ENCODE assay signal across 19 cellular contexts in the genomic region with DNA sequence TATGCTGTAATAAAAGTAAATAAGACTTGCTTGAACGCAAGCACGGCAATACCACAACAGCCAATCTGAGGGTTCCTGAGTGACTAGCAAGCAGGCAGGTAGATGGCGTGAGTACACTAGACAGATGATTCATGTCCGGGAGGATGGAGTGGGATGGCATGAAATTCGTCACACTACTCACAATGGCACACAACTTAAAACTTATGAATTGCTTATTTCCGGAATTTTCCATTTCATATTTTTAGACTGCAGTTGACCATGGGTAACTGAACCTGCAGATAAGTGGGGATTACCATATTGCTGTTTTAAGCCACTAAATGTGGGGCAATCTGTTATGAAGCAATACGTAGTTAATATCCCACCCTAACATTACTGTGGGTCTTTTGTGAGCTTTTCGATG.
DNase-seq lines count a peak whose midpoint lies in the region; ATAC-seq, FAIRE-seq and TF ChIP-seq lines count a peak whose summit lies in the region.
"Had no signal": no experiment of that assay in that cellular context is flagged by ENCODE, and none has a peak within 500 bp of the region (broad histone marks: within the 10 kb centered on the region; RNA-seq: fewer than 3 reads in every experiment).

No MANE protein-coding gene starts in this region.

- intact Hi-C loops in HepG2 (cut with micrococcal nuclease; ENCODE audit: unreplicated experiment) (no loop called here), right lobe of liver (cut with DNase I) (loop anchor here in 1 of 2 donors (10.0 kb wide), 1 partner anchor 329 kb away; no protein-coding TSS in a partner anchor), PC-3 (cut with micrococcal nuclease) (loop anchor here (5.0 to 10.0 kb wide), 2 partner anchors 131 to 1959 kb away; a partner anchor contains a TSS)

- H3K4me2 ChIP-seq in HepG2 (ENCODE audit: low read depth, low read length), result no peak overlapping the region
- peak overlapping the region; percentile 26 for H3K4me2 ChIP-seq in PC-3 (ENCODE audit: low read length)
- H3K4me2 ChIP-seq in Karpas-422 (ENCODE audit: low read depth, low read length, poor library complexity, severe bottlenecking), result no peak overlapping the region

- H2AFZ ChIP-seq in HepG2 (ENCODE audit: low read length) (no peak overlapping the region), PC-3 (ENCODE audit: low read length) (no peak overlapping the region), Karpas-422 (ENCODE audit: low read length) (no peak overlapping the region)

- H3K36me3 Mint-ChIP-seq in stimulated activated naive CD8-positive, alpha-beta T cell treated with anti-CD3 and anti-CD28 coated beads, Interleukin-15, Interleukin-2, amounts not matched to agents 100 ng/mL and 50 ng/mL, for 24 hours (ENCODE audit: low read depth), result no peaks in the 10 kb centered on the region
- H3K36me3 Mint-ChIP-seq in mesothelial cell of epicardium, result peaks cover 24% of the 10 kb centered on the region
- H3K36me3 Mint-ChIP-seq in endothelial cell (ENCODE audit: low read depth, unreplicated experiment), result no peaks in the 10 kb centered on the region
- H3K36me3 Mint-ChIP-seq: WTC11 had no signal

- H3K9me2 ChIP-seq in PC-3 (replicated peaks; ENCODE audit: low read length) (no peaks in the 10 kb centered on the region), Karpas-422 (replicated peaks; ENCODE audit: insufficient read depth, low read length) (no peaks in the 10 kb centered on the region)

- FAIRE-seq in HepG2 (lab: Jason Lieb, UNC), result no peak
- no peak for FAIRE-seq in bronchial epithelial cell (lab: Jason Lieb, UNC)
- FAIRE-seq: endometrium had no signal

- H3K27ac Mint-ChIP-seq in stimulated activated naive CD8-positive, alpha-beta T cell treated with anti-CD3 and anti-CD28 coated beads, Interleukin-15, Interleukin-2, amounts not matched to agents 100 ng/mL and 50 ng/mL, for 24 hours, result peak overlapping the region; percentile 50
- H3K27ac Mint-ChIP-seq in mesothelial cell of epicardium (no peak overlapping the region), endothelial cell (ENCODE audit: unreplicated experiment) (no peak overlapping the region)
- H3K27ac Mint-ChIP-seq: B cell, WTC11 had no signal

- TF ChIP-seq EP300 in HepG2 (IDR thresholded peaks at IDR 0.05; ENCODE audit: low read depth in 2 of 2, low read length in 2 of 2), result no peak
- no peak for TF ChIP-seq EP300 in HepG2 (CRISPR knock-in tag; IDR thresholded peaks at IDR 0.05; ENCODE audit: borderline replicate concordance)

- peaks cover 19% of the 10 kb centered on the region for H3K4me1 Mint-ChIP-seq in stimulated activated naive CD8-positive, alpha-beta T cell treated with anti-CD3 and anti-CD28 coated beads, Interleukin-15, Interleukin-2, amounts not matched to agents 100 ng/mL and 50 ng/mL, for 24 hours (ENCODE audit: low read depth)
- peaks cover 20% of the 10 kb centered on the region for H3K4me1 Mint-ChIP-seq in mesothelial cell of epicardium
- no peaks in the 10 kb centered on the region for H3K4me1 Mint-ChIP-seq in endothelial cell (ENCODE audit: unreplicated experiment)

- H3K79me2 ChIP-seq in HepG2 (ENCODE audit: insufficient read depth, low read length), result no peaks in the 10 kb centered on the region
- H3K79me2 ChIP-seq in PC-3 (ENCODE audit: low read length), result peaks cover 15% of the 10 kb centered on the region
- H3K79me2 ChIP-seq in Karpas-422 (ENCODE audit: low read length), result no peaks in the 10 kb centered on the region

- H3K4me1 ChIP-seq in HepG2 (ENCODE audit: insufficient read depth, low read length) (peaks cover 7% of the 10 kb centered on the region; the same call in 1 of the 2 replicates), right lobe of liver (no peaks in the 10 kb centered on the region), PC-3 (ENCODE audit: insufficient read depth, low read length) (peaks cover 59% of the 10 kb centered on the region), Karpas-422 (ENCODE audit: low read length) (no peaks in the 10 kb centered on the region; the same call in 1 of the 2 replicates)

- peaks cover 24% of the 10 kb centered on the region for H3K27me3 Mint-ChIP-seq in stimulated activated naive CD8-positive, alpha-beta T cell treated with anti-CD3 and anti-CD28 coated beads, Interleukin-15, Interleukin-2, amounts not matched to agents 100 ng/mL and 50 ng/mL, for 24 hours
- H3K27me3 Mint-ChIP-seq in mesothelial cell of epicardium (ENCODE audit: low read depth), result no peaks in the 10 kb centered on the region
- peaks cover 7% of the 10 kb centered on the region for H3K27me3 Mint-ChIP-seq in endothelial cell (ENCODE audit: unreplicated experiment)

- H3F3A ChIP-seq in PC-3 (ENCODE audit: low read length, unreplicated experiment), result peaks cover 6% of the 10 kb centered on the region

- H3K27ac ChIP-seq in HepG2 (ENCODE audit: extremely low read length, insufficient read depth, low read length), result no peak overlapping the region
- H3K27ac ChIP-seq in right lobe of liver, result no peak overlapping the region
- peak overlapping the region; percentile 98 for H3K27ac ChIP-seq in PC-3 (ENCODE audit: low read length)
- no peak overlapping the region for H3K27ac ChIP-seq in Karpas-422 (ENCODE audit: low read length)
- H3K27ac ChIP-seq: cardiac muscle cell, spleen, tibial nerve had no signal

- TF ChIP-seq POLR2A in HepG2 (IDR thresholded peaks at IDR 0.05; ENCODE audit: insufficient read depth in 1 of 2, low read depth in 2 of 2, low read length in 2 of 2) (no peak), right lobe of liver (IDR thresholded peaks at IDR 0.05) (no peak)

- POLR2A ChIA-PET in HepG2 (lab: Yijun Ruan, JAX) (no interaction called here), PC-3 (lab: Charles Lee; ENCODE audit: unreplicated experiment) (interaction anchor here (0.5 kb wide), 1 partner anchor 65 kb away, joined by 5 read pairs; no protein-coding TSS in a partner anchor)

- in situ Hi-C loops in HepG2 (cut with HindIII; ENCODE audit: extremely low pct_ligation_motif_present, low pct_unique_long_range_greater_than_20kb), result loop anchor here (5.0 kb wide), 2 partner anchors 331 to 446 kb away; no protein-coding TSS in a partner anchor

- ATAC-seq in HepG2 (no peak), right lobe of liver (no peak), PC-3 (peak; percentile 72)
- ATAC-seq: mucosa of descending colon, WTC11 had no signal

- H3K4me3 ChIP-seq in HepG2 (replicated peaks in 1 of 3; ENCODE audit: insufficient read depth in 1 of 3, low read depth in 2 of 3, low read length in 3 of 3), result no peak overlapping the region
- no peak overlapping the region for H3K4me3 ChIP-seq in right lobe of liver
- no peak overlapping the region for H3K4me3 ChIP-seq in PC-3 (ENCODE audit: low read length)
- no peak overlapping the region for H3K4me3 ChIP-seq in bronchial epithelial cell (ENCODE audit: low read depth, low read length)
- H3K4me3 ChIP-seq in Karpas-422 (ENCODE audit: low read length), result no peak overlapping the region
- H3K4me3 ChIP-seq: cardiac muscle cell, mucosa of descending colon, spleen, tibial nerve had no signal

- TF ChIP-seq CTCF in HepG2 (CRISPR knock-in tag; IDR thresholded peaks at IDR 0.05) (no peak), right lobe of liver (IDR thresholded peaks at IDR 0.05) (no peak), PC-3 (conservative IDR thresholded peaks at IDR 0.05; ENCODE audit: low read depth, low read length) (no peak), bronchial epithelial cell (IDR thresholded peaks at IDR 0.05; ENCODE audit: insufficient read depth, low read length, severe bottlenecking) (no peak), mesothelial cell of epicardium (IDR thresholded peaks at IDR 0.05; ENCODE audit: unreplicated experiment) (no peak), endothelial cell (IDR thresholded peaks at IDR 0.05; ENCODE audit: unreplicated experiment) (no peak)

- CTCF ChIA-PET in HepG2 (lab: Yijun Ruan, JAX; ENCODE audit: low intra/inter-chr PET ratio, low total read pairs), result no interaction called here
- CTCF ChIA-PET in PC-3 (lab: Charles Lee), result no interaction called here

- BruUV-seq in HepG2 (replicated peaks; lab: Mats Ljungman, UMichigan) (no TSS peak), PC-3 (replicated peaks; lab: Mats Ljungman, UMichigan) (no TSS peak)

- TF ChIP-seq RAD21 in HepG2 (CRISPR knock-in tag; IDR thresholded peaks at IDR 0.05), result no peak

- H3K36me3 ChIP-seq in HepG2 (replicated peaks in 1 of 2; ENCODE audit: control insufficient read depth in 1 of 2, insufficient read depth in 2 of 2, low read length in 2 of 2) (peaks cover 6 to 9% of the 10 kb centered on the region in 2 experiments; a peak in 3 of 5 replicates), right lobe of liver (no peaks in the 10 kb centered on the region), PC-3 (ENCODE audit: low read depth, low read length) (0 out of 2 replicates have a peak, but pooled peaks cover 2% of the 10 kb centered on the region), bronchial epithelial cell (ENCODE audit: control insufficient read depth, insufficient read depth, low read length) (no peaks in the 10 kb centered on the region), Karpas-422 (ENCODE audit: insufficient read depth, low read length) (no peaks in the 10 kb centered on the region)
- H3K36me3 ChIP-seq: cardiac muscle cell, spleen, tibial nerve had no signal

- WGBS in HepG2 (ENCODE audit: low lambda C conversion rate), result 91% methylated on average over 8 of the region's 8 CpGs
- 88% methylated on average over 8 of the region's 8 CpGs for WGBS in right lobe of liver (ENCODE audit: insufficient coverage, low coverage, low lambda C conversion rate, missing lambda C conversion rate)

- H3K9ac ChIP-seq in HepG2 (ENCODE audit: insufficient read depth, low read depth, low read length) (no peak overlapping the region), PC-3 (ENCODE audit: low read length) (peak overlapping the region; percentile 93), Karpas-422 (ENCODE audit: low read length) (no peak overlapping the region)

- H3K27me3 ChIP-seq in HepG2 (ENCODE audit: control insufficient read depth in 1 of 2, insufficient read depth in 2 of 2, low read length in 2 of 2) (no peaks in the 10 kb centered on the region), right lobe of liver (no peaks in the 10 kb centered on the region), PC-3 (ENCODE audit: low read length) (no peaks in the 10 kb centered on the region), bronchial epithelial cell (ENCODE audit: control insufficient read depth, insufficient read depth, low read length) (no peaks in the 10 kb centered on the region), Karpas-422 (ENCODE audit: low read length) (peaks cover 4% of the 10 kb centered on the region; the same call in 1 of the 2 replicates)
- H3K27me3 ChIP-seq: cardiac muscle cell, tibial nerve had no signal

- no peaks in the 10 kb centered on the region for H3K9me3 ChIP-seq in HepG2 (ENCODE audit: low read length)
- H3K9me3 ChIP-seq in right lobe of liver, result no peaks in the 10 kb centered on the region
- H3K9me3 ChIP-seq in PC-3 (ENCODE audit: low read length), result no peaks in the 10 kb centered on the region
- no peaks in the 10 kb centered on the region for H3K9me3 ChIP-seq in Karpas-422 (ENCODE audit: low read length)
- H3K9me3 ChIP-seq: mucosa of descending colon, spleen, tibial nerve had no signal

- H3K4me3 Mint-ChIP-seq in stimulated activated naive CD8-positive, alpha-beta T cell treated with anti-CD3 and anti-CD28 coated beads, Interleukin-15, Interleukin-2, amounts not matched to agents 100 ng/mL and 50 ng/mL, for 24 hours, result no peak overlapping the region
- H3K4me3 Mint-ChIP-seq in mesothelial cell of epicardium (no peak overlapping the region), endothelial cell (ENCODE audit: unreplicated experiment) (no peak overlapping the region)
- H3K4me3 Mint-ChIP-seq: B cell, WTC11 had no signal

- no peaks in the 10 kb centered on the region for H4K20me1 ChIP-seq in HepG2 (ENCODE audit: insufficient read depth, low read length)
- H4K20me1 ChIP-seq in PC-3 (ENCODE audit: low read length), result no peaks in the 10 kb centered on the region
- H4K20me1 ChIP-seq in Karpas-422 (ENCODE audit: insufficient read depth, low read depth, low read length), result no peaks in the 10 kb centered on the region

- H3K9me3 Mint-ChIP-seq in stimulated activated naive CD8-positive, alpha-beta T cell treated with anti-CD3 and anti-CD28 coated beads, Interleukin-15, Interleukin-2, amounts not matched to agents 100 ng/mL and 50 ng/mL, for 24 hours, result no peaks in the 10 kb centered on the region
- no peaks in the 10 kb centered on the region for H3K9me3 Mint-ChIP-seq in mesothelial cell of epicardium
- no peaks in the 10 kb centered on the region for H3K9me3 Mint-ChIP-seq in endothelial cell (ENCODE audit: unreplicated experiment)
- H3K9me3 Mint-ChIP-seq: activated T-helper 2 cell treated with anti-CD3 and anti-CD28 coated beads, Interferon-gamma antibody, Interleukin-2, Interleukin-4, amounts not matched to agents 10 μg/mL and 5 μg/mL and 100 μg/mL, durations not matched to agents 14 hours and 24 hours and 36 hours; WTC11 had no signal

- DNase-seq in HepG2 (ENCODE audit: low spot score) (no peak), right lobe of liver (no peak), PC-3 (peak; percentile 99), bronchial epithelial cell (ENCODE audit: low read depth) (peak; percentile 89), mesothelial cell of epicardium (ENCODE audit: low spot score in 2 of 2, unreplicated experiment in 2 of 2) (no peak), endothelial cell (ENCODE audit: low spot score) (no peak), Karpas-422 (no peak)
- DNase-seq: glutamatergic neuron, islet precursor cell, mucosa of descending colon, NCI-H226, spleen had no signal

Comparison
In these comparisons a context has a peak if more than half of its experiments do, and no peak if none do; other contexts are left out.
1. DNase-seq: peak in PC-3 (single experiment) and bronchial epithelial cell (single experiment); none in HepG2 (single experiment), right lobe of liver (0 of 3), mesothelial cell of epicardium (0 of 2), endothelial cell (single experiment) and Karpas-422 (single experiment).